8 cellular contexts compared by ENCODE assay signal in the genomic region with DNA sequence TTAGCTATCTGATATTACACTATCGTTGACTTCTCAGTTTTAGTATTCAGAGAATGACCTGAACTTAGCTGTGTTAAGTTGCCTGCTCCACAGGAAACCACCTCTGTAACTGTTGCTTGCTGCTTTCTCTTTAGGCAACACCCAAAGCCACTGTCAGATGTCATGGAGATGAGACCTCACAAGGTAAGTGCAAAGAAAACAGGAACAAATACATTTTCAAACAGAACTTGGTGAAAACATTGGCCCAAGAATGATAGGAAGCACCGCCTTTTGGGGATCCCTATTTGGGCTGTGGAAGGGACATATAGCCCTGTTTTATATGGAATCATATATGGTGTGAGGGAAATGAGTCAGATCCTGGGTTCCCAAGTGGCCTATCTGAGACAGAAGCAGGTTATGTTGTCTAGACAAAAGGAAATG.
DNase-seq lines count a peak whose midpoint lies in the region; ATAC-seq and TF ChIP-seq lines count a peak whose summit lies in the region.

No MANE protein-coding gene starts in this region.

- peaks cover 9% of the 10 kb centered on the region for H3K4me1 ChIP-seq in thymus (ENCODE audit: control insufficient read depth, insufficient read depth, low read length)
- no peaks in the 10 kb centered on the region for H3K4me1 ChIP-seq in testis

- TF ChIP-seq POLR2A in testis (IDR thresholded peaks at IDR 0.05) = no peak

- no peaks in the 10 kb centered on the region for H3K9me3 ChIP-seq in thymus (ENCODE audit: control insufficient read depth)
- no peaks in the 10 kb centered on the region for H3K9me3 ChIP-seq in testis

- intact Hi-C loops in testis (cut with DNase I; ENCODE audit: low total_unique reads) = no loop called here

- H3K27me3 ChIP-seq in thymus (ENCODE audit: control insufficient read depth, insufficient read depth) = no peaks in the 10 kb centered on the region
- H3K27me3 ChIP-seq in testis = no peaks in the 10 kb centered on the region

- WGBS in thymus = 5% methylated on average over 2 of the region's 2 CpGs
- 84 to 87% methylated on average over 2 of the region's 2 CpGs for WGBS in testis, 2 donors

- ATAC-seq in HG02943 (IDR thresholded peaks at IDR 0.05; ENCODE audit: low read depth, unreplicated experiment) = peak; percentile 89

- peak overlapping the region; percentile 41 for H3K4me3 ChIP-seq in thymus (ENCODE audit: low read length)
- no peak overlapping the region for H3K4me3 ChIP-seq in testis

- H3K27ac ChIP-seq in thymus (ENCODE audit: low read depth) (peak overlapping the region; percentile 90), testis (no peak overlapping the region)

- TF ChIP-seq CTCF in testis (IDR thresholded peaks at IDR 0.05) = no peak

- peak; percentile 61 for DNase-seq in SIG-M5 treated with dmso at 0.1 percent for 504 hours (lab: John Stamatoyannopoulos, UW; ENCODE audit: unreplicated experiment)
- DNase-seq in SIG-M5 (lab: John Stamatoyannopoulos, UW) = no peak
- DNase-seq in RPMI8226 = peak; percentile 28
- DNase-seq in central memory CD4-positive, alpha-beta T cell = peak; percentile 84
- DNase-seq in HPDE6-E6E7 (ENCODE audit: extremely low spot score) = no peak
- DNase-seq in testis = no peak

- H3K36me3 ChIP-seq in thymus (ENCODE audit: control insufficient read depth, insufficient read depth) = no peaks in the 10 kb centered on the region
- H3K36me3 ChIP-seq in testis (ENCODE audit: low read depth, missing control alignments) = no peaks in the 10 kb centered on the region

Comparison
In these comparisons a context has a peak if more than half of its experiments do, and no peak if none do; other contexts are left out.
1. DNase-seq: peak in SIG-M5 treated with dmso at 0.1 percent for 504 hours (single experiment), RPMI8226 (single experiment) and central memory CD4-positive, alpha-beta T cell (single experiment); none in SIG-M5 (single experiment), HPDE6-E6E7 (single experiment) and testis (single experiment).